8 cellular contexts compared by ENCODE assay signal in the genomic region with DNA sequence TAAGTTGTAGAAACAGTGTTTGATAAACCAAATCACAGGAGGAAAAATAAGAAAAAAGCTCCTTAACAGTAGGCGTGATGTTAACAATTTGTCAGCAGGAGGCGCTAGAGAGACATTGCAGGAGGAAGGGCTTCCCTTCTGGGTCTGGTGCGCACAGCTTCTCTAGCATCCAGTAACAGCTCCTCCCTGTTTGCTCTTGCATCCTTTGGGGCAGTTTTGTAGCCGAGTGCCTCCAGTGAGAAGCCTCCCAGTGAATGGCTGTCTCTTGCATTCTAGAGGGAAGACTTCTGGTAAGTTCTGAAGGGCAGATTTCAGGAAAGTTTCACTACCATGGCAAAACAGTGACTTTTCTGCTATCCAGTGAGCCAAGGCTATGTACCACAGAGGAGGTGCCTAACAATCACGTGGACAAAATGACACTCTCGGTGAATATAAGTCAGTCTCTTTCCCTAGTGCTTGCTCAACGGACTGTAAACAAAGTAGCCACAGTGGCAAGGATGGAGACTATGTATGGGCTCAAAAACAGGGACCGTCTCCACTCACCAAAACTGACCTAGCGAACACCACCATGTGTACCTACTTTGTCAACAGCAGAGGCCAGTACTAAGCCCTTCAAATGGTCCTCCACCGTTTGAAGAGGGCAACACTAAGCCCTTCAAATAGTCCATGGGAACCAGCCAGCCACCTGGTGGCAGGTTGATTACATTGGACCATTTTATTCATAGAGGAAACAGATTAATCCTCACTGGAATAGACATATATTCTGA.
DNase-seq lines count a peak whose midpoint lies in the region; ATAC-seq lines count a peak whose summit lies in the region.

No MANE protein-coding gene starts in this region.

- H3K27me3 Mint-ChIP-seq in memory B cell, result peaks cover 6% of the 10 kb centered on the region

- ATAC-seq in GM18909 (IDR thresholded peaks at IDR 0.05; ENCODE audit: poor library complexity, unreplicated experiment), result peak; percentile 82
- peak; percentile 80 for ATAC-seq in HG03521 (IDR thresholded peaks at IDR 0.05; ENCODE audit: unreplicated experiment)
- ATAC-seq in memory B cell (ENCODE audit: low read depth), result peak; percentile 84

- DNase-seq in Ammon's horn (ENCODE audit: low spot score), result peak; percentile 90
- DNase-seq in NCI-H748 (lab: John Stamatoyannopoulos, UW; ENCODE audit: unreplicated experiment), result peak; percentile 90
- peak; percentile 41 to 46 for DNase-seq in activated CD4-positive, alpha-beta T cell treated with anti-CD3 and anti-CD28 coated beads, Interleukin-2, amount 50 U/mL, for 4 hours
- peak; percentile 32 for DNase-seq in effector CD8-positive, alpha-beta T cell (lab: John Stamatoyannopoulos, UW)
- DNase-seq in memory B cell (ENCODE audit: low spot score in 2 of 2), result peak; percentile 58 to 68
- DNase-seq in stimulated activated CD8-positive, alpha-beta memory T cell treated with anti-CD3 and anti-CD28 coated beads, Interleukin-4, amount 100 ng/mL, for 4 hours (ENCODE audit: low read depth in 2 of 2, low spot score in 1 of 2), result peak; percentile 23 to 26

- no peaks in the 10 kb centered on the region for H3K9me3 Mint-ChIP-seq in memory B cell

- peaks cover 8% of the 10 kb centered on the region for H3K4me1 Mint-ChIP-seq in memory B cell

- no peak overlapping the region for H3K4me3 Mint-ChIP-seq in memory B cell

- no peak overlapping the region for H3K27ac Mint-ChIP-seq in memory B cell

- H3K36me3 Mint-ChIP-seq in memory B cell, result no peaks in the 10 kb centered on the region

Comparison
In these comparisons a context has a peak if more than half of its experiments do, and no peak if none do; other contexts are left out.
1. Peak in every context shown above with its lines: DNase-seq and ATAC-seq.
2. DNase-seq: peak in every context shown above with its lines; median percentile 90 in Ammon's horn; 90 in NCI-H748; 63 in memory B cell; 44 in activated CD4-positive, alpha-beta T cell treated with anti-CD3 and anti-CD28 coated beads, Interleukin-2, amount 50 U/mL, for 4 hours; 32 in effector CD8-positive, alpha-beta T cell; 24 in stimulated activated CD8-positive, alpha-beta memory T cell treated with anti-CD3 and anti-CD28 coated beads, Interleukin-4, amount 100 ng/mL, for 4 hours.